Comparison of ENCODE assay signal across 8 cellular contexts in the genomic region with DNA sequence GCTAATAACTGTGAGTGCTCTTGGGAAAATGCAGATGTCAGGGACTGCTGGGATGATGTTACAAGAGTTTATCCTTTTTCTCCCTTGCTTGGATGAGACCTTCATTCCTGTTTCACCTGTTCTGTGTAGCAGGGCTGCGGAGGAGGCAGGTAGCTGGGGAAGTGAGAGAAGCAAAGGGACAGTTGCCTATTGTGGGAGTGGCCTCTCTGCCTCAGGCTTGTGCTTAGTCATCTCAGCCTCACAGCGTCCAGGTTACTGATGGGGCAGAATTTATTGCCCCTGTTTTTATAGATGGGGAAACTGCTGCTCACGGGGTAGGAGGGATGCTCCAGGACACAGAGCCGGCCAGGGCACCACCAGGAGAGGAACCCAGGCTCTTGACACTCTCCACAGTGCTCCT. TPM values are rescaled to one million over a fixed set of nuclear protein-coding genes. Genes with fewer than 3 reads are reported as not detected.
A peak's percentile ranks its signal among the peaks of the same experiment; 100 is the strongest.
DNase-seq lines count a peak whose midpoint lies in the region; ATAC-seq and TF ChIP-seq lines count a peak whose summit lies in the region.

No MANE protein-coding gene starts in this region.

- H3K4me3 ChIP-seq in esophagus muscularis mucosa = peak overlapping the region in 2 of 4 donors; percentile 81

- WGBS in esophagus muscularis mucosa = 47% methylated on average over 2 of the region's 4 CpGs

- peak overlapping the region; percentile 12 for H3K27ac Mint-ChIP-seq in activated naive CD4-positive, alpha-beta T cell treated with anti-CD3 and anti-CD28 coated beads, Interleukin-2, amount 10 ng/mL, durations not matched to agents 7 days and 5 days
- H3K27ac Mint-ChIP-seq in activated naive CD4-positive, alpha-beta T cell treated with anti-CD3 and anti-CD28 coated beads for 36 hours = no peak overlapping the region

- no peaks in the 10 kb centered on the region for H3K27me3 ChIP-seq in esophagus muscularis mucosa

- no peak for TF ChIP-seq EP300 in esophagus muscularis mucosa (IDR thresholded peaks at IDR 0.05)

- peak overlapping the region; percentile 78 for H3K4me3 Mint-ChIP-seq in activated naive CD4-positive, alpha-beta T cell treated with anti-CD3 and anti-CD28 coated beads, Interleukin-2, amount 10 ng/mL, durations not matched to agents 7 days and 5 days
- H3K4me3 Mint-ChIP-seq in activated naive CD4-positive, alpha-beta T cell treated with anti-CD3 and anti-CD28 coated beads for 36 hours = no peak overlapping the region

- H3K36me3 ChIP-seq in esophagus muscularis mucosa = peaks cover 0 to 9% (median 3%) of the 10 kb centered on the region in 4 donors

- CTCF ChIA-PET in activated naive CD4-positive, alpha-beta T cell treated with anti-CD3 and anti-CD28 coated beads, Interleukin-2, amount 10 ng/mL, durations not matched to agents 7 days and 5 days (lab: Charles Lee) = interaction anchor here (4.1 to 7.2 kb wide), 2 partner anchors 11 to 44 kb away, joined by 24 to 121 read pairs; no protein-coding TSS in a partner anchor
- CTCF ChIA-PET in activated naive CD4-positive, alpha-beta T cell treated with anti-CD3 and anti-CD28 coated beads for 36 hours (lab: Charles Lee) = interaction anchor here (4.1 to 5.7 kb wide), 2 partner anchors 15 to 43 kb away, joined by 25 to 66 read pairs; no protein-coding TSS in a partner anchor

- H3K27ac ChIP-seq in esophagus muscularis mucosa (replicated peaks in 1 of 4) = peak overlapping the region; percentile 90 to 96 (median 94)

- no peaks in the 10 kb centered on the region for H3K9me3 ChIP-seq in esophagus muscularis mucosa

- peaks cover 20% of the 10 kb centered on the region for H3K36me3 Mint-ChIP-seq in activated naive CD4-positive, alpha-beta T cell treated with anti-CD3 and anti-CD28 coated beads, Interleukin-2, amount 10 ng/mL, durations not matched to agents 7 days and 5 days
- no peaks in the 10 kb centered on the region for H3K36me3 Mint-ChIP-seq in activated naive CD4-positive, alpha-beta T cell treated with anti-CD3 and anti-CD28 coated beads for 36 hours (ENCODE audit: low read depth)

- no peaks in the 10 kb centered on the region for H3K9me3 Mint-ChIP-seq in activated naive CD4-positive, alpha-beta T cell treated with anti-CD3 and anti-CD28 coated beads, Interleukin-2, amount 10 ng/mL, durations not matched to agents 7 days and 5 days
- H3K9me3 Mint-ChIP-seq in activated naive CD4-positive, alpha-beta T cell treated with anti-CD3 and anti-CD28 coated beads for 36 hours = no peaks in the 10 kb centered on the region

- no peak for DNase-seq in activated naive CD4-positive, alpha-beta T cell treated with anti-CD3 and anti-CD28 coated beads, Interleukin-2, amount 10 ng/mL, durations not matched to agents 7 days and 5 days
- DNase-seq in activated naive CD4-positive, alpha-beta T cell treated with anti-CD3 and anti-CD28 coated beads for 36 hours = no peak
- DNase-seq in RKO (ENCODE audit: low spot score) (peak; percentile 52), esophagus muscularis mucosa (ENCODE audit: extremely low spot score) (no peak), renal cortical epithelial cell (ENCODE audit: low read depth) (peak; percentile 72), posterior vena cava (ENCODE audit: low spot score) (no peak), GM19240 (ENCODE audit: insufficient read length, low spot score) (no peak)

- ATAC-seq in HG03025 (IDR thresholded peaks at IDR 0.05; ENCODE audit: low FRiP score, unreplicated experiment) = no peak

- TF ChIP-seq POLR2A in esophagus muscularis mucosa (IDR thresholded peaks at IDR 0.05; ENCODE audit: low read depth) = no peak

- H3K4me1 ChIP-seq in esophagus muscularis mucosa = peaks cover 20 to 43% (median 33%) of the 10 kb centered on the region in 4 donors

- peaks cover 29% of the 10 kb centered on the region for H3K4me1 Mint-ChIP-seq in activated naive CD4-positive, alpha-beta T cell treated with anti-CD3 and anti-CD28 coated beads, Interleukin-2, amount 10 ng/mL, durations not matched to agents 7 days and 5 days
- H3K4me1 Mint-ChIP-seq in activated naive CD4-positive, alpha-beta T cell treated with anti-CD3 and anti-CD28 coated beads for 36 hours (ENCODE audit: low read depth) = peaks cover 9% of the 10 kb centered on the region

- no peak for TF ChIP-seq CTCF in esophagus muscularis mucosa (IDR thresholded peaks at IDR 0.05)

- H3K27me3 Mint-ChIP-seq in activated naive CD4-positive, alpha-beta T cell treated with anti-CD3 and anti-CD28 coated beads, Interleukin-2, amount 10 ng/mL, durations not matched to agents 7 days and 5 days = peaks cover 16% of the 10 kb centered on the region
- no peaks in the 10 kb centered on the region for H3K27me3 Mint-ChIP-seq in activated naive CD4-positive, alpha-beta T cell treated with anti-CD3 and anti-CD28 coated beads for 36 hours (ENCODE audit: low read depth)

- intact Hi-C loops in activated naive CD4-positive, alpha-beta T cell treated with anti-CD3 and anti-CD28 coated beads for 36 hours (cut with micrococcal nuclease) = loop anchor here (10.0 kb wide), 1 partner anchor 1608 kb away; the partner anchor contains the start of genes CYB561A3 and TMEM138
- intact Hi-C loops in esophagus muscularis mucosa (cut with DNase I) (loop anchor here (5.0 kb wide), 1 partner anchor 90 kb away; the partner anchor contains the start of gene PATL1), posterior vena cava (cut with DNase I) (no loop called here)

RNA-seq across cellular contexts. Expression of gene STX3, which starts 1.7 kb away (rescaled TPM):
- total RNA-seq in activated naive CD4-positive, alpha-beta T cell treated with anti-CD3 and anti-CD28 coated beads for 36 hours = 1 to 10 TPM; 5.4 to 5.5 TPM
- total RNA-seq in esophagus muscularis mucosa (10 to 100 TPM; 16.3 to 24.0 (median 22.3) TPM), renal cortical epithelial cell (58.0 and 91.6 TPM in 2 replicates), posterior vena cava (10 to 100 TPM; 13.5 to 19.6 TPM)

RNA-seq across cellular contexts. Expression of gene OR10V1, which starts 43.2 kb away (rescaled TPM):
- not detected for total RNA-seq in activated naive CD4-positive, alpha-beta T cell treated with anti-CD3 and anti-CD28 coated beads for 36 hours
- total RNA-seq in esophagus muscularis mucosa (not detected), renal cortical epithelial cell (not detected in 2 replicates), posterior vena cava (not detected)

RNA-seq across cellular contexts. Expression of gene MRPL16, which starts 53.7 kb away (rescaled TPM):
- 10 to 100 TPM; 59.5 to 63.2 TPM for total RNA-seq in activated naive CD4-positive, alpha-beta T cell treated with anti-CD3 and anti-CD28 coated beads for 36 hours
- 10 to 100 TPM; 47.9 to 58.6 (median 52.1) TPM for total RNA-seq in esophagus muscularis mucosa
- 43.2 and 43.9 TPM in 2 replicates for total RNA-seq in renal cortical epithelial cell
- total RNA-seq in posterior vena cava = 10 to 100 TPM; 25.5 to 29.8 TPM

Comparison
In these comparisons a context has a peak if more than half of its experiments do, and no peak if none do; other contexts are left out.
1. DNase-seq: peak in RKO (single experiment) and renal cortical epithelial cell (single experiment); none in activated naive CD4-positive, alpha-beta T cell treated with anti-CD3 and anti-CD28 coated beads, Interleukin-2, amount 10 ng/mL, durations not matched to agents 7 days and 5 days (single experiment), activated naive CD4-positive, alpha-beta T cell treated with anti-CD3 and anti-CD28 coated beads for 36 hours (single experiment), esophagus muscularis mucosa (single experiment), posterior vena cava (single experiment) and GM19240 (single experiment).
2. intact Hi-C loops: an anchor here in activated naive CD4-positive, alpha-beta T cell treated with anti-CD3 and anti-CD28 coated beads for 36 hours (10.0 kb wide) and esophagus muscularis mucosa (5.0 kb wide); none called in posterior vena cava.